ENCODE assay signal across 8 cellular contexts in genomic region chr6:20534906-20535305, GRCh38. TPM values are rescaled to one million over a fixed set of nuclear protein-coding genes. Genes with fewer than 3 reads are reported as not detected.
DNase-seq lines count a peak whose midpoint lies in the region; ATAC-seq, FAIRE-seq and TF ChIP-seq lines count a peak whose summit lies in the region.

No MANE protein-coding gene starts in this region.

- no peak for TF ChIP-seq POLR2A in A549 (IDR thresholded peaks at IDR 0.05; ENCODE audit: low read length)

- POLR2A ChIA-PET in A549 (lab: Yijun Ruan, JAX), result interaction anchor here (0.8 kb wide), 1 partner anchor 132 kb away, joined by 4 read pairs; no protein-coding TSS in a partner anchor
- POLR2A ChIA-PET in activated naive CD8-positive, alpha-beta T cell treated with anti-CD3 and anti-CD28 coated beads, Interleukin-2, amount 10 ng/mL, durations not matched to agents 7 days and 5 days (lab: Charles Lee), result interaction anchor here (1.1 to 3.7 kb wide), 4 partner anchors 130 to 322 kb away, joined by 4 to 28 read pairs (median 6); partner anchors contain the start of gene MBOAT1

- peak overlapping the region; percentile 80 for H3K4me2 ChIP-seq in A549

- no peaks in the 10 kb centered on the region for H3K9me3 ChIP-seq in A549
- no peaks in the 10 kb centered on the region for H3K9me3 ChIP-seq in KOPT-K1 (ENCODE audit: insufficient read depth, low read length, poor library complexity, severe bottlenecking)
- no peaks in the 10 kb centered on the region for H3K9me3 ChIP-seq in thymus (ENCODE audit: control insufficient read depth)

- no peak for TF ChIP-seq RAD21 in A549 (conservative IDR thresholded peaks at IDR 0.05 in 1 of 2, IDR thresholded peaks at IDR 0.05 in 1 of 2)

- peaks cover 15% of the 10 kb centered on the region for H3K36me3 Mint-ChIP-seq in activated naive CD8-positive, alpha-beta T cell treated with anti-CD3 and anti-CD28 coated beads, Interleukin-2, amount 10 ng/mL, durations not matched to agents 7 days and 5 days

- TF ChIP-seq CTCF in A549 (IDR thresholded peaks at IDR 0.05), result no peak

- no peaks in the 10 kb centered on the region for H3K27me3 ChIP-seq in thymus (ENCODE audit: control insufficient read depth, insufficient read depth)

- no peaks in the 10 kb centered on the region for H3K9me3 Mint-ChIP-seq in activated naive CD8-positive, alpha-beta T cell treated with anti-CD3 and anti-CD28 coated beads, Interleukin-2, amount 10 ng/mL, durations not matched to agents 7 days and 5 days

- ATAC-seq in A549 (peak; percentile 39 to 46; a peak in 4 of 6 replicates), GM18858 (IDR thresholded peaks at IDR 0.05; ENCODE audit: unreplicated experiment) (peak; percentile 23), left lobe of liver (peak; percentile 46), GM21737 (IDR thresholded peaks at IDR 0.05; ENCODE audit: unreplicated experiment) (no peak)
- no peak for ATAC-seq in activated naive CD8-positive, alpha-beta T cell treated with anti-CD3 and anti-CD28 coated beads, Interleukin-2, amount 10 ng/mL, durations not matched to agents 7 days and 5 days (ENCODE audit: low read depth)

- peak overlapping the region; percentile 77 to 90 for H3K27ac ChIP-seq in A549
- H3K27ac ChIP-seq in KOPT-K1 (ENCODE audit: low read depth, low read length, poor library complexity, severe bottlenecking), result peak overlapping the region; percentile 77
- no peak overlapping the region for H3K27ac ChIP-seq in thymus (ENCODE audit: low read depth)

- H3K4me3 ChIP-seq in A549 (peak overlapping the region; percentile 58), thymus (ENCODE audit: low read length) (peak overlapping the region; percentile 74)

- FAIRE-seq in A549 (lab: Jason Lieb, UNC), result no peak

- CTCF ChIA-PET in A549 (lab: Yijun Ruan, JAX), result no interaction called here

- H3K27ac Mint-ChIP-seq in activated naive CD8-positive, alpha-beta T cell treated with anti-CD3 and anti-CD28 coated beads, Interleukin-2, amount 10 ng/mL, durations not matched to agents 7 days and 5 days, result peak overlapping the region; percentile 95

- H3K4me3 Mint-ChIP-seq in activated naive CD8-positive, alpha-beta T cell treated with anti-CD3 and anti-CD28 coated beads, Interleukin-2, amount 10 ng/mL, durations not matched to agents 7 days and 5 days, result peak overlapping the region; percentile 93

- H3K36me3 ChIP-seq in KOPT-K1 (ENCODE audit: insufficient read depth, low read length) (peaks cover 35% of the 10 kb centered on the region), thymus (ENCODE audit: control insufficient read depth, insufficient read depth) (no peaks in the 10 kb centered on the region)

- 8% methylated on average over 10 of the region's 10 CpGs for WGBS in A549 (ENCODE audit: missing lambda C conversion rate)
- 6% methylated on average over 10 of the region's 10 CpGs for WGBS in thymus

- H3K4me1 ChIP-seq in A549 (peaks cover 6% of the 10 kb centered on the region; the same call in 1 of the 3 replicates), thymus (ENCODE audit: control insufficient read depth, insufficient read depth, low read length) (peaks cover 4% of the 10 kb centered on the region)

- peaks cover 36% of the 10 kb centered on the region for H3K4me1 Mint-ChIP-seq in activated naive CD8-positive, alpha-beta T cell treated with anti-CD3 and anti-CD28 coated beads, Interleukin-2, amount 10 ng/mL, durations not matched to agents 7 days and 5 days

- H3K27me3 Mint-ChIP-seq in activated naive CD8-positive, alpha-beta T cell treated with anti-CD3 and anti-CD28 coated beads, Interleukin-2, amount 10 ng/mL, durations not matched to agents 7 days and 5 days, result no peaks in the 10 kb centered on the region

- no peak for TF ChIP-seq EP300 in A549 (IDR thresholded peaks at IDR 0.05)

- DNase-seq in A549 (ENCODE audit: low read depth in 1 of 2, low spot score in 1 of 2) (no peak), left lobe of liver (ENCODE audit: low spot score) (no peak), occipital lobe (lab: John Stamatoyannopoulos, UW) (no peak)
- DNase-seq in activated naive CD8-positive, alpha-beta T cell treated with anti-CD3 and anti-CD28 coated beads, Interleukin-2, amount 10 ng/mL, durations not matched to agents 7 days and 5 days, result no peak

TF ChIP-seq in A549, 52 proteins besides CTCF, POLR2A, EP300 and RAD21:
- TF ChIP-seq FOXS1 (CRISPR knock-in tag; IDR thresholded peaks at IDR 0.05) (no peak), HEYL (CRISPR knock-in tag; IDR thresholded peaks at IDR 0.05) (no peak), JUNB (IDR thresholded peaks at IDR 0.05) (no peak), KDM1A (IDR thresholded peaks at IDR 0.05; ENCODE audit: low read depth) (no peak), NFE2L2 (conservative IDR thresholded peaks at IDR 0.05; ENCODE audit: low read length) (no peak), EHF (CRISPR knock-in tag; IDR thresholded peaks at IDR 0.05) (no peak), PHF8 (IDR thresholded peaks at IDR 0.05; ENCODE audit: borderline replicate concordance, low read depth) (no peak), PBX3 (IDR thresholded peaks at IDR 0.05) (no peak), TP53 (CRISPR knock-in tag; IDR thresholded peaks at IDR 0.05) (no peak), BHLHE40 (IDR thresholded peaks at IDR 0.05; ENCODE audit: low read depth, low read length) (no peak), POLR2AphosphoS2 (conservative IDR thresholded peaks at IDR 0.05; ENCODE audit: low read length) (no peak), MYC (IDR thresholded peaks at IDR 0.05; ENCODE audit: borderline replicate concordance, low read length) (no peak), FOSL2 (IDR thresholded peaks at IDR 0.05) (no peak), FOSL2 (CRISPR knock-in tag; IDR thresholded peaks at IDR 0.05) (no peak), TFCP2L1 (CRISPR knock-in tag; IDR thresholded peaks at IDR 0.05) (no peak), HOXA7 (CRISPR knock-in tag; IDR thresholded peaks at IDR 0.05) (no peak), ATOH8 (CRISPR knock-in tag; IDR thresholded peaks at IDR 0.05; ENCODE audit: low read depth) (no peak), ESRRA (IDR thresholded peaks at IDR 0.05; ENCODE audit: borderline replicate concordance, low read length) (no peak)
- TF ChIP-seq, protein P1, sequence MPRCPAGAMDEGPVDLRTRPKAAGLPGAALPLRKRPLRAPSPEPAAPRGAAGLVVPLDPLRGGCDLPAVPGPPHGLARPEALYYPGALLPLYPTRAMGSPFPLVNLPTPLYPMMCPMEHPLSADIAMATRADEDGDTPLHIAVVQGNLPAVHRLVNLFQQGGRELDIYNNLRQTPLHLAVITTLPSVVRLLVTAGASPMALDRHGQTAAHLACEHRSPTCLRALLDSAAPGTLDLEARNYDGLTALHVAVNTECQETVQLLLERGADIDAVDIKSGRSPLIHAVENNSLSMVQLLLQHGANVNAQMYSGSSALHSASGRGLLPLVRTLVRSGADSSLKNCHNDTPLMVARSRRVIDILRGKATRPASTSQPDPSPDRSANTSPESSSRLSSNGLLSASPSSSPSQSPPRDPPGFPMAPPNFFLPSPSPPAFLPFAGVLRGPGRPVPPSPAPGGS (IDR thresholded peaks at IDR 0.05), result no peak

RNA-seq across cellular contexts. Expression of gene CDKAL1, which starts 0.6 kb away (rescaled TPM):
- polyA plus RNA-seq in A549 (2011; rRNA removed) (7.2 and 8.3 TPM in 2 replicates), A549 (2017; fragmentation: RNase III; extraction: RNeasy Plus Mini Kit Qiagen cat#74134 plus additional on column Dnase treatment) (4.6 to 4.8 TPM (median 4.7 TPM) in 3 replicates), thymus (9.8 TPM)
- 1.5 and 1.8 TPM in 2 replicates for polyA plus RNA-seq in A549 (2012; cell fraction: cytosol; rRNA removed)
- polyA plus RNA-seq in A549 (2012; cell fraction: nucleus; rRNA removed), result 1.3 and 2.5 TPM in 2 replicates
- 9.0 and 10.7 TPM in 2 replicates for polyA minus RNA-seq in A549 (2011; rRNA and poly(A)+ RNA removed)
- 10 to 100 TPM; 22.7 to 24.4 TPM for total RNA-seq in activated naive CD8-positive, alpha-beta T cell treated with anti-CD3 and anti-CD28 coated beads, Interleukin-2, amount 10 ng/mL, durations not matched to agents 7 days and 5 days
- total RNA-seq in left lobe of liver (5.1 TPM), occipital lobe (47.6 TPM)

Comparison
In these comparisons a context has a peak if more than half of its experiments do, and no peak if none do; other contexts are left out.
1. ATAC-seq: peak in A549 (2 of 2), GM18858 (single experiment) and left lobe of liver (single experiment); none in activated naive CD8-positive, alpha-beta T cell treated with anti-CD3 and anti-CD28 coated beads, Interleukin-2, amount 10 ng/mL, durations not matched to agents 7 days and 5 days (single experiment) and GM21737 (single experiment).